16 cellular contexts compared by ENCODE assay signal in the genomic region with DNA sequence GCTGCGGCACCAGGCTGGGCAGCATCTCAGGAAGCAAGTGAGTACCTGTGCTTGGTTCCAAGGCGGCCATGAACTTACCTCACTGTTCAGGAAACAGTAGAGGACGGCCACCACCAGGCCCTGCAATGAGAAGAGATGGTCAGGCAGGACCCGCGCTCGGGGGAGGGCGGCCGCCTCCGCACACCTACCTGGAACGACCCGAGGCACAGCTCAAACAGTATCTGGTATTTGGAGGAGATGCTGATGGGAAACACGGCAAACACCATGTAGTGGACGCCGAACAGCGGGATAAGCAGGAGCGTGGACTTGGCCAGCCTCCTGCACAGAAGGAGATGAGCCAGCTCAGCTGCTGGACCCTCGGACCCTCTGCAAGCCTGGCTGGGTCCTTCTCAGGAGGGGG.
DNase-seq lines count a peak whose midpoint lies in the region; ATAC-seq and TF ChIP-seq lines count a peak whose summit lies in the region.
"Had no signal": no experiment of that assay in that cellular context is flagged by ENCODE, and none has a peak within 500 bp of the region (broad histone marks: within the 10 kb centered on the region; RNA-seq: fewer than 3 reads in every experiment).

No MANE protein-coding gene starts in this region.

- H3K27me3 ChIP-seq in DND-41 (ENCODE audit: insufficient read depth, low read length, poor library complexity) (no peaks in the 10 kb centered on the region), Peyer's patch (no peaks in the 10 kb centered on the region), layer of hippocampus (ENCODE audit: control insufficient read depth, insufficient read depth, low read length) (no peaks in the 10 kb centered on the region), spleen (replicated peaks in 1 of 7) (peaks cover 0 to 57% (median 11%) of the 10 kb centered on the region in 7 donors)
- H3K27me3 ChIP-seq: MG63 had no signal

- no peak for TF ChIP-seq CTCF in DND-41 (IDR thresholded peaks at IDR 0.05; ENCODE audit: borderline replicate concordance, extremely low read depth, low read length, poor library complexity, severe bottlenecking)
- no peak for TF ChIP-seq CTCF in Peyer's patch (IDR thresholded peaks at IDR 0.05)
- TF ChIP-seq CTCF in spleen (IDR thresholded peaks at IDR 0.05 in 8 of 11, conservative IDR thresholded peaks at IDR 0.05 in 3 of 11), result no peak

- no peak overlapping the region for H3K9ac ChIP-seq in DND-41 (ENCODE audit: low read depth, low read length)
- H3K9ac ChIP-seq: parathyroid adenoma had no signal

- WGBS in spleen, 5 donors, result 93 to 97% (median 94%) methylated on average over 16 to 17 of the region's 17 CpGs

- H3K79me2 ChIP-seq in DND-41 (ENCODE audit: insufficient read depth, low read length), result no peaks in the 10 kb centered on the region
- H3K79me2 ChIP-seq: parathyroid adenoma had no signal

- H3K36me3 ChIP-seq in DND-41 (ENCODE audit: insufficient read depth, low read length), result peaks cover 79% of the 10 kb centered on the region
- H3K36me3 ChIP-seq in Peyer's patch, result no peaks in the 10 kb centered on the region
- no peaks in the 10 kb centered on the region for H3K36me3 ChIP-seq in spleen
- H3K36me3 ChIP-seq: MG63 had no signal

- intact Hi-C loops in spleen (cut with DNase I; ENCODE audit: low total_unique reads), result no loop called here

- H3K9me3 ChIP-seq in DND-41 (ENCODE audit: insufficient read depth, low read length, severe bottlenecking) (no peaks in the 10 kb centered on the region), Peyer's patch (no peaks in the 10 kb centered on the region), spleen (no peaks in the 10 kb centered on the region)
- H3K9me3 ChIP-seq: MG63 had no signal

- H4K20me1 ChIP-seq in DND-41 (ENCODE audit: insufficient read depth, low read length), result no peaks in the 10 kb centered on the region

- H3K27ac ChIP-seq in DND-41 (ENCODE audit: low read length), result peak overlapping the region; percentile 54; the same call in 1 of the 2 replicates
- peak overlapping the region in 1 of 4 donors; percentile 55 for H3K27ac ChIP-seq in Peyer's patch
- peak overlapping the region; percentile 12 for H3K27ac ChIP-seq in layer of hippocampus (ENCODE audit: low read depth, low read length)
- H3K27ac ChIP-seq in spleen, result no peak overlapping the region
- H3K27ac ChIP-seq: parathyroid adenoma had no signal

- no peak overlapping the region for H3K4me2 ChIP-seq in DND-41 (ENCODE audit: insufficient read depth, low read length)

- ATAC-seq in DND-41 (ENCODE audit: insufficient read depth, low read depth), result no peak
- no peak for ATAC-seq in GM21576 (IDR thresholded peaks at IDR 0.05; ENCODE audit: unreplicated experiment)
- ATAC-seq: activated CD4-positive, CD25-positive, alpha-beta regulatory T cell treated with anti-CD3 and anti-CD28 coated beads, Interleukin-2, amount 50 U/mL, for 24 hours; esophagus mucosa had no signal

- DNase-seq in DND-41, result no peak
- peak in 2 of 3 donors; percentile 9 to 30 for DNase-seq in Peyer's patch
- DNase-seq in spleen, result peak; percentile 43
- DNase-seq in activated effector memory CD4-positive, alpha-beta T cell treated with Interleukin-2 at 50 U/mL for 16 hours, result no peak
- no peak for DNase-seq in stimulated activated CD4-positive, alpha-beta T cell treated with anti-CD3 and anti-CD28 coated beads, Interleukin-4, amount 100 ng/mL, for 24 hours
- DNase-seq in RKO (ENCODE audit: low spot score), result no peak
- DNase-seq: MG63, NCI-H1694 treated with DMSO at 0.1 percent for 48 hours, NCI-H446 treated with DMSO at 0.1 percent for 48 hours, SHP77 treated with DMSO at 0.1 percent for 48 hours, T-helper 2 cell had no signal

- H3K4me3 ChIP-seq in DND-41 (ENCODE audit: low read depth in 1 of 2, low read length in 2 of 2) (no peak overlapping the region), Peyer's patch (peak overlapping the region in 1 of 4 donors; percentile 57), spleen (no peak overlapping the region)
- H3K4me3 ChIP-seq: MG63 had no signal

- TF ChIP-seq POLR2A in Peyer's patch (IDR thresholded peaks at IDR 0.05) (no peak), spleen (IDR thresholded peaks at IDR 0.05) (no peak)

- H2AFZ ChIP-seq in DND-41 (ENCODE audit: low read depth, low read length), result no peak overlapping the region

- H3K4me1 ChIP-seq in DND-41 (ENCODE audit: insufficient read depth, low read length), result peaks cover 15% of the 10 kb centered on the region
- H3K4me1 ChIP-seq in Peyer's patch, result peaks cover 0 to 18% (median 0%) of the 10 kb centered on the region in 4 donors
- peaks cover 0 to 23% (median 11%) of the 10 kb centered on the region in 6 donors for H3K4me1 ChIP-seq in spleen
- H3K4me1 ChIP-seq: parathyroid adenoma had no signal

Comparison
In these comparisons a context has a peak if more than half of its experiments do, and no peak if none do; other contexts are left out.
1. DNase-seq: peak in Peyer's patch (2 of 3) and spleen (single experiment); none in DND-41 (single experiment), activated effector memory CD4-positive, alpha-beta T cell treated with Interleukin-2 at 50 U/mL for 16 hours (single experiment), stimulated activated CD4-positive, alpha-beta T cell treated with anti-CD3 and anti-CD28 coated beads, Interleukin-4, amount 100 ng/mL, for 24 hours (single experiment) and RKO (single experiment).
2. H3K27ac ChIP-seq: peak in DND-41 (single experiment) and layer of hippocampus (single experiment); none in spleen (0 of 8).